ENCODE assay signal across 12 cellular contexts in genomic region chr4:168451331-168451730, GRCh38. TPM values are rescaled to one million over a fixed set of nuclear protein-coding genes. Genes with fewer than 3 reads are reported as not detected.
A peak's percentile ranks its signal among the peaks of the same experiment; 100 is the strongest.
DNase-seq lines count a peak whose midpoint lies in the region; ATAC-seq, FAIRE-seq and TF ChIP-seq lines count a peak whose summit lies in the region.
"Had no signal": no experiment of that assay in that cellular context is flagged by ENCODE, and none has a peak within 500 bp of the region (broad histone marks: within the 10 kb centered on the region; RNA-seq: fewer than 3 reads in every experiment).

No MANE protein-coding gene starts in this region.

- no peak overlapping the region for H3K4me3 ChIP-seq in endothelial cell of umbilical vein (replicated peaks in 1 of 3; ENCODE audit: insufficient read depth in 1 of 3, low read depth in 1 of 3, low read length in 3 of 3)
- H3K4me3 ChIP-seq: prostate gland, SJSA1 had no signal

- no TSS peak for BruUV-seq in Calu3 (replicated peaks; lab: Mats Ljungman, UMichigan)
- BruUV-seq in endothelial cell of umbilical vein (replicated peaks; lab: Mats Ljungman, UMichigan), result TSS peak; percentile 34

- dilution Hi-C loops in endothelial cell of umbilical vein (cut with MboI; ENCODE audit: extremely low pct_ligation_motif_present, low sequenced_read_pairs), result no loop called here

- peak overlapping the region; percentile 54 for H3K27ac Mint-ChIP-seq in Calu3 (ENCODE audit: unreplicated experiment)

- H3K4me2 ChIP-seq in endothelial cell of umbilical vein (ENCODE audit: insufficient read depth, low read length), result peak overlapping the region; percentile 49

- H2AFZ ChIP-seq in endothelial cell of umbilical vein (ENCODE audit: low read depth, low read length), result peak overlapping the region; percentile 34

- no peaks in the 10 kb centered on the region for H4K20me1 ChIP-seq in endothelial cell of umbilical vein (replicated peaks; ENCODE audit: control insufficient read depth, extremely low read depth, insufficient read depth, low read length)

- ATAC-seq in GM21360 (IDR thresholded peaks at IDR 0.05; ENCODE audit: unreplicated experiment) (peak; percentile 14), HG03469 (IDR thresholded peaks at IDR 0.05; ENCODE audit: unreplicated experiment) (peak; percentile 17), HG03439 (IDR thresholded peaks at IDR 0.05; ENCODE audit: unreplicated experiment) (no peak)

- peaks cover 22% of the 10 kb centered on the region for H3K4me1 ChIP-seq in endothelial cell of umbilical vein (ENCODE audit: control insufficient read depth, extremely low read depth, insufficient read depth, low read length)
- H3K4me1 ChIP-seq: prostate gland had no signal

- no peak for FAIRE-seq in endothelial cell of umbilical vein (lab: Jason Lieb, UNC)

- no peaks in the 10 kb centered on the region for H3K79me2 ChIP-seq in endothelial cell of umbilical vein (ENCODE audit: control insufficient read depth, insufficient read depth, low read length)

- TF ChIP-seq POLR2A in endothelial cell of umbilical vein (IDR thresholded peaks at IDR 0.05; ENCODE audit: low read depth, low read length), result no peak

- intact Hi-C loops in Calu3 (cut with micrococcal nuclease; ENCODE audit: unreplicated experiment), result no loop called here
- intact Hi-C loops in endothelial cell of umbilical vein (cut with micrococcal nuclease), result no loop called here
- intact Hi-C loops in posterior cingulate gyrus (cut with DNase I), result no loop called here

- no peaks in the 10 kb centered on the region for H3K9me3 Mint-ChIP-seq in Calu3 (ENCODE audit: low read depth, unreplicated experiment)

- DNase-seq in Calu3, result no peak
- DNase-seq in endothelial cell of umbilical vein (ENCODE audit: low read depth, low spot score), result no peak
- DNase-seq in hippocampal formation (lab: John Stamatoyannopoulos, UW), result no peak
- DNase-seq in H4 (ENCODE audit: low spot score), result no peak
- DNase-seq in posterior cingulate gyrus, result no peak
- DNase-seq: NCI-H187 treated with DMSO at 0.1 percent for 48 hours had no signal

- H3K27me3 ChIP-seq in endothelial cell of umbilical vein (ENCODE audit: control insufficient read depth in 2 of 2, insufficient read depth in 2 of 2, low read length in 2 of 2), result no peaks in the 10 kb centered on the region
- H3K27me3 ChIP-seq: SJSA1 had no signal

- peaks cover 17% of the 10 kb centered on the region for H3K4me1 Mint-ChIP-seq in Calu3 (ENCODE audit: low read depth, unreplicated experiment)

- no peak overlapping the region for H3K4me3 Mint-ChIP-seq in Calu3 (ENCODE audit: low read depth, unreplicated experiment)

- TF ChIP-seq CTCF in Calu3 (IDR thresholded peaks at IDR 0.05; ENCODE audit: unreplicated experiment), result no peak
- no peak for TF ChIP-seq CTCF in endothelial cell of umbilical vein (IDR thresholded peaks at IDR 0.05; ENCODE audit: extremely low read depth in 1 of 2, insufficient read depth in 1 of 2, low read depth in 1 of 2, low read length in 2 of 2)

- H3K36me3 ChIP-seq in endothelial cell of umbilical vein (ENCODE audit: control insufficient read depth in 2 of 2, extremely low read depth in 1 of 2, insufficient read depth in 2 of 2, low read length in 2 of 2), result peaks cover 2 to 7% of the 10 kb centered on the region in 2 experiments
- H3K36me3 ChIP-seq: prostate gland had no signal

- H3K27ac ChIP-seq in endothelial cell of umbilical vein (ENCODE audit: insufficient read depth, low read depth, low read length), result peak overlapping the region; percentile 61
- H3K27ac ChIP-seq: prostate gland, SJSA1 had no signal

- no peaks in the 10 kb centered on the region for H3K27me3 Mint-ChIP-seq in Calu3 (ENCODE audit: unreplicated experiment)

- POLR2A ChIA-PET in endothelial cell of umbilical vein (lab: Charles Lee), result no interaction called here

- no peak overlapping the region for H3K9ac ChIP-seq in endothelial cell of umbilical vein (replicated peaks; ENCODE audit: extremely low read depth, insufficient read depth, low read length)

- no peaks in the 10 kb centered on the region for H3K36me3 Mint-ChIP-seq in Calu3 (ENCODE audit: insufficient read depth, unreplicated experiment)

- CTCF ChIA-PET in Calu3 (lab: Charles Lee) (no interaction called here), endothelial cell of umbilical vein (lab: Charles Lee) (interaction anchor here (1.0 to 1.6 kb wide), 4 partner anchors 29 to 63 kb away, joined by 3 to 4 read pairs (median 3); partner anchors contain the start of gene DDX60L)

- no peaks in the 10 kb centered on the region for H3K9me1 ChIP-seq in endothelial cell of umbilical vein (replicated peaks; ENCODE audit: control insufficient read depth, extremely low read depth, insufficient read depth, low read length)

- H3K9me3 ChIP-seq in endothelial cell of umbilical vein (replicated peaks; ENCODE audit: control insufficient read depth, insufficient read depth, low read length), result no peaks in the 10 kb centered on the region
- H3K9me3 ChIP-seq: Caco-2, prostate gland, SJSA1 had no signal

TF ChIP-seq in endothelial cell of umbilical vein, 7 proteins besides CTCF, POLR2A, EP300 and RAD21:
- TF ChIP-seq FOS (IDR thresholded peaks at IDR 0.05; ENCODE audit: borderline replicate concordance, insufficient read depth, low read length), result no peak
TF ChIP-seq in endothelial cell of umbilical vein: peak in this region for 0.

RNA-seq across cellular contexts. Expression of gene DDX60L, which starts 29.0 kb away (rescaled TPM):
- total RNA-seq in Calu3 (2022) (32.5 and 73.2 TPM in 2 replicates), endothelial cell of umbilical vein (22.0 and 32.9 TPM in 2 replicates)
- 11.6 and 15.8 TPM in 2 replicates for polyA plus RNA-seq in endothelial cell of umbilical vein
- polyA plus RNA-seq in endothelial cell of umbilical vein (2011; cell fraction: cytosol; rRNA removed), result 10.5 and 11.3 TPM in 2 replicates
- 101 and 117 TPM in 2 replicates for polyA plus RNA-seq in endothelial cell of umbilical vein (2011; cell fraction: nucleus; rRNA removed)
- polyA plus RNA-seq in endothelial cell of umbilical vein (2012), result 17.4 and 23.3 TPM in 2 replicates
- polyA minus RNA-seq in endothelial cell of umbilical vein, result 31.4 and 45.4 TPM in 2 replicates
- 7.4 TPM for polyA minus RNA-seq in endothelial cell of umbilical vein (2011; cell fraction: cytosol; rRNA and poly(A)+ RNA removed)
- 110 and 125 TPM in 2 replicates for polyA minus RNA-seq in endothelial cell of umbilical vein (2011; cell fraction: nucleus; rRNA and poly(A)+ RNA removed)
- total RNA-seq in H4 (2014; rRNA removed; shearing (Covaris generic)), result 9.9 and 27.7 TPM in 2 replicates

RNA-seq across cellular contexts. Expression of gene PALLD, which starts 45.5 kb away (rescaled TPM):
- 13.1 and 27.6 TPM in 2 replicates for total RNA-seq in Calu3 (2022)
- total RNA-seq in endothelial cell of umbilical vein, result 47.9 and 48.2 TPM in 2 replicates
- polyA plus RNA-seq in endothelial cell of umbilical vein, result 10.4 and 13.4 TPM in 2 replicates
- polyA plus RNA-seq in endothelial cell of umbilical vein (2011; cell fraction: cytosol; rRNA removed), result 19.2 and 21.1 TPM in 2 replicates
- 31.7 and 31.8 TPM in 2 replicates for polyA plus RNA-seq in endothelial cell of umbilical vein (2011; cell fraction: nucleus; rRNA removed)
- polyA plus RNA-seq in endothelial cell of umbilical vein (2012), result 20.3 and 44.2 TPM in 2 replicates
- 30.0 and 36.3 TPM in 2 replicates for polyA minus RNA-seq in endothelial cell of umbilical vein
- polyA minus RNA-seq in endothelial cell of umbilical vein (2011; cell fraction: cytosol; rRNA and poly(A)+ RNA removed), result 47.9 TPM
- polyA minus RNA-seq in endothelial cell of umbilical vein (2011; cell fraction: nucleus; rRNA and poly(A)+ RNA removed), result 28.4 and 38.6 TPM in 2 replicates
- 82.3 and 92.1 TPM in 2 replicates for total RNA-seq in H4 (2014; rRNA removed; shearing (Covaris generic))
